13 cellular contexts compared by ENCODE assay signal in genomic region chr11:105937738-105938137, GRCh38.
DNase-seq lines count a peak whose midpoint lies in the region; ATAC-seq, FAIRE-seq and TF ChIP-seq lines count a peak whose summit lies in the region.
"Had no signal": no experiment of that assay in that cellular context is flagged by ENCODE, and none has a peak within 500 bp of the region (broad histone marks: within the 10 kb centered on the region; RNA-seq: fewer than 3 reads in every experiment).

No MANE protein-coding gene starts in this region.

- in situ Hi-C loops in HepG2 (cut with HindIII; ENCODE audit: extremely low pct_ligation_motif_present, low pct_unique_long_range_greater_than_20kb): no loop called here

- no peak for FAIRE-seq in HepG2 (lab: Jason Lieb, UNC)

- H3K27ac ChIP-seq in hepatocyte (no peak overlapping the region), HepG2 (ENCODE audit: extremely low read length, insufficient read depth, low read length) (no peak overlapping the region)
- H3K27ac ChIP-seq: Peyer's patch, spleen had no signal

- H3K9me2 ChIP-seq in hepatocyte (replicated peaks; ENCODE audit: insufficient read depth): no peaks in the 10 kb centered on the region

- TF ChIP-seq EP300 in HepG2 (IDR thresholded peaks at IDR 0.05; ENCODE audit: low read depth in 2 of 2, low read length in 2 of 2): no peak
- TF ChIP-seq EP300 in HepG2 (CRISPR knock-in tag; IDR thresholded peaks at IDR 0.05; ENCODE audit: borderline replicate concordance): no peak

- no peaks in the 10 kb centered on the region for H3K9me3 ChIP-seq in Caco-2
- no peaks in the 10 kb centered on the region for H3K9me3 ChIP-seq in hepatocyte (ENCODE audit: low read depth)
- H3K9me3 ChIP-seq in HepG2 (ENCODE audit: low read length): no peaks in the 10 kb centered on the region
- H3K9me3 ChIP-seq: Peyer's patch, spleen had no signal

- no peaks in the 10 kb centered on the region for H3K9me3 Mint-ChIP-seq in Caco-2 (ENCODE audit: unreplicated experiment)
- H3K9me3 Mint-ChIP-seq in WTC11: no peaks in the 10 kb centered on the region
- no peaks in the 10 kb centered on the region for H3K9me3 Mint-ChIP-seq in activated naive CD8-positive, alpha-beta T cell treated with anti-CD3 and anti-CD28 coated beads for 36 hours
- no peaks in the 10 kb centered on the region for H3K9me3 Mint-ChIP-seq in naive thymus-derived CD8-positive, alpha-beta T cell
- H3K9me3 Mint-ChIP-seq: activated B cell treated with CpG ODN at 0.5 μM for 24 hours had no signal

- H2AFZ ChIP-seq in hepatocyte: no peak overlapping the region
- no peak overlapping the region for H2AFZ ChIP-seq in HepG2 (ENCODE audit: low read length)

- POLR2A ChIA-PET in Caco-2 (lab: Charles Lee) (no interaction called here), WTC11 (lab: Charles Lee) (no interaction called here), HepG2 (lab: Yijun Ruan, JAX) (no interaction called here)
- POLR2A ChIA-PET in naive thymus-derived CD8-positive, alpha-beta T cell (lab: Charles Lee): no interaction called here

- H3K27ac Mint-ChIP-seq in Caco-2 (ENCODE audit: unreplicated experiment) (peak overlapping the region; percentile 62), WTC11 (peak overlapping the region; percentile 34; the same call in 1 of the 2 replicates)
- H3K27ac Mint-ChIP-seq in activated naive CD8-positive, alpha-beta T cell treated with anti-CD3 and anti-CD28 coated beads for 36 hours: no peak overlapping the region
- no peak overlapping the region for H3K27ac Mint-ChIP-seq in naive thymus-derived CD8-positive, alpha-beta T cell
- H3K27ac Mint-ChIP-seq: activated B cell treated with CpG ODN at 0.5 μM for 24 hours had no signal

- WGBS in hepatocyte (ENCODE audit: low lambda C conversion rate, missing lambda C conversion rate): 72% methylated on average over 2 of the region's 2 CpGs
- WGBS in HepG2 (ENCODE audit: low lambda C conversion rate): 21% methylated on average over 2 of the region's 2 CpGs

- H3K36me3 Mint-ChIP-seq in Caco-2 (ENCODE audit: insufficient read depth, unreplicated experiment) (no peaks in the 10 kb centered on the region), WTC11 (no peaks in the 10 kb centered on the region)
- H3K36me3 Mint-ChIP-seq in activated naive CD8-positive, alpha-beta T cell treated with anti-CD3 and anti-CD28 coated beads for 36 hours: no peaks in the 10 kb centered on the region
- H3K36me3 Mint-ChIP-seq in naive thymus-derived CD8-positive, alpha-beta T cell: no peaks in the 10 kb centered on the region

- peaks cover 12% of the 10 kb centered on the region for H3K4me1 ChIP-seq in Caco-2
- H3K4me1 ChIP-seq in hepatocyte (ENCODE audit: insufficient read depth): peaks cover 20% of the 10 kb centered on the region
- H3K4me1 ChIP-seq in HepG2 (ENCODE audit: insufficient read depth, low read length): no peaks in the 10 kb centered on the region
- H3K4me1 ChIP-seq: Peyer's patch, spleen had no signal

- no peaks in the 10 kb centered on the region for H3K79me2 ChIP-seq in hepatocyte
- H3K79me2 ChIP-seq in HepG2 (ENCODE audit: insufficient read depth, low read length): no peaks in the 10 kb centered on the region

- CTCF ChIA-PET in Caco-2 (lab: Charles Lee) (no interaction called here), WTC11 (lab: Charles Lee) (no interaction called here), HepG2 (lab: Yijun Ruan, JAX; ENCODE audit: low intra/inter-chr PET ratio, low total read pairs) (no interaction called here)

- TF ChIP-seq CTCF in Caco-2 (IDR thresholded peaks at IDR 0.05; ENCODE audit: insufficient read depth in 1 of 2, low read depth in 1 of 2, low read length in 1 of 2, severe bottlenecking in 1 of 2, unreplicated experiment in 1 of 2) (no peak), WTC11 (IDR thresholded peaks at IDR 0.05) (no peak), hepatocyte (IDR thresholded peaks at IDR 0.05; ENCODE audit: poor library complexity) (no peak), HepG2 (CRISPR knock-in tag; IDR thresholded peaks at IDR 0.05) (no peak)

- TF ChIP-seq POLR2A in HepG2 (IDR thresholded peaks at IDR 0.05; ENCODE audit: insufficient read depth in 1 of 2, low read depth in 2 of 2, low read length in 2 of 2): no peak

- BruUV-seq in Caco-2 (replicated peaks; lab: Mats Ljungman, UMichigan): no TSS peak
- BruUV-seq in HepG2 (replicated peaks; lab: Mats Ljungman, UMichigan): no TSS peak

- no peaks in the 10 kb centered on the region for H3K27me3 ChIP-seq in Caco-2 (replicated peaks; ENCODE audit: control insufficient read depth, insufficient read depth, low read length)
- H3K27me3 ChIP-seq in hepatocyte: no peaks in the 10 kb centered on the region
- no peaks in the 10 kb centered on the region for H3K27me3 ChIP-seq in HepG2 (ENCODE audit: control insufficient read depth in 1 of 2, insufficient read depth in 2 of 2, low read length in 2 of 2)
- H3K27me3 ChIP-seq: Peyer's patch, spleen had no signal

- ATAC-seq in HG02763 (IDR thresholded peaks at IDR 0.05; ENCODE audit: unreplicated experiment): peak; percentile 25
- peak; percentile 84 for ATAC-seq in WTC11
- no peak for ATAC-seq in HepG2
- no peak for ATAC-seq in naive thymus-derived CD8-positive, alpha-beta T cell

- H3K4me3 ChIP-seq in Caco-2 (ENCODE audit: low read depth, low read length) (no peak overlapping the region), hepatocyte (no peak overlapping the region), HepG2 (replicated peaks in 1 of 3; ENCODE audit: insufficient read depth in 1 of 3, low read depth in 2 of 3, low read length in 3 of 3) (no peak overlapping the region)
- H3K4me3 ChIP-seq: Peyer's patch, spleen had no signal

- H3K36me3 ChIP-seq in Caco-2 (ENCODE audit: control insufficient read depth, insufficient read depth, low read length) (no peaks in the 10 kb centered on the region), hepatocyte (replicated peaks; ENCODE audit: insufficient read depth, low read depth) (no peaks in the 10 kb centered on the region), HepG2 (replicated peaks in 1 of 2; ENCODE audit: control insufficient read depth in 1 of 2, insufficient read depth in 2 of 2, low read length in 2 of 2) (no peaks in the 10 kb centered on the region)
- H3K36me3 ChIP-seq: Peyer's patch, spleen had no signal

- no peaks in the 10 kb centered on the region for H3K4me1 Mint-ChIP-seq in Caco-2 (ENCODE audit: low read depth, unreplicated experiment)
- peaks cover 47% of the 10 kb centered on the region for H3K4me1 Mint-ChIP-seq in WTC11
- H3K4me1 Mint-ChIP-seq in activated naive CD8-positive, alpha-beta T cell treated with anti-CD3 and anti-CD28 coated beads for 36 hours: no peaks in the 10 kb centered on the region
- H3K4me1 Mint-ChIP-seq in naive thymus-derived CD8-positive, alpha-beta T cell: no peaks in the 10 kb centered on the region
- H3K4me1 Mint-ChIP-seq: activated B cell treated with CpG ODN at 0.5 μM for 24 hours had no signal

- H4K20me1 ChIP-seq in hepatocyte (ENCODE audit: insufficient read depth, poor library complexity, severe bottlenecking): no peaks in the 10 kb centered on the region
- no peaks in the 10 kb centered on the region for H4K20me1 ChIP-seq in HepG2 (ENCODE audit: insufficient read depth, low read length)

- H3K27me3 Mint-ChIP-seq in Caco-2 (ENCODE audit: insufficient read depth, unreplicated experiment): no peaks in the 10 kb centered on the region
- no peaks in the 10 kb centered on the region for H3K27me3 Mint-ChIP-seq in WTC11 (ENCODE audit: low read depth)
- no peaks in the 10 kb centered on the region for H3K27me3 Mint-ChIP-seq in activated naive CD8-positive, alpha-beta T cell treated with anti-CD3 and anti-CD28 coated beads for 36 hours
- H3K27me3 Mint-ChIP-seq in naive thymus-derived CD8-positive, alpha-beta T cell: no peaks in the 10 kb centered on the region
- H3K27me3 Mint-ChIP-seq: activated B cell treated with CpG ODN at 0.5 μM for 24 hours had no signal

- DNase-seq in Caco-2 (no peak), WTC11 (ENCODE audit: low spot score) (no peak), hepatocyte (ENCODE audit: low spot score) (peak; percentile 10), HepG2 (ENCODE audit: low spot score) (no peak), NCI-H1092 treated with DMSO at 0.1 percent for 48 hours (lab: John Stamatoyannopoulos, UW) (no peak)
- no peak for DNase-seq in activated naive CD8-positive, alpha-beta T cell treated with anti-CD3 and anti-CD28 coated beads for 36 hours
- no peak for DNase-seq in naive thymus-derived CD8-positive, alpha-beta T cell
- DNase-seq: activated B cell treated with CpG ODN at 0.5 μM for 24 hours, AML-193, NCI-H1930, Peyer's patch, spleen had no signal

- H3K4me3 Mint-ChIP-seq in Caco-2 (ENCODE audit: unreplicated experiment): no peak overlapping the region
- H3K4me3 Mint-ChIP-seq in WTC11: no peak overlapping the region
- no peak overlapping the region for H3K4me3 Mint-ChIP-seq in activated naive CD8-positive, alpha-beta T cell treated with anti-CD3 and anti-CD28 coated beads for 36 hours
- no peak overlapping the region for H3K4me3 Mint-ChIP-seq in naive thymus-derived CD8-positive, alpha-beta T cell
- H3K4me3 Mint-ChIP-seq: activated B cell treated with CpG ODN at 0.5 μM for 24 hours had no signal

- H3K4me2 ChIP-seq in hepatocyte (no peak overlapping the region), HepG2 (ENCODE audit: low read depth, low read length) (no peak overlapping the region)

- H3K9ac ChIP-seq in HepG2 (ENCODE audit: insufficient read depth, low read depth, low read length): no peak overlapping the region

- no peak for TF ChIP-seq RAD21 in HepG2 (CRISPR knock-in tag; IDR thresholded peaks at IDR 0.05)

- intact Hi-C loops in Caco-2 (cut with micrococcal nuclease; ENCODE audit: unreplicated experiment): no loop called here
- intact Hi-C loops in HepG2 (cut with micrococcal nuclease; ENCODE audit: unreplicated experiment): no loop called here

Comparison
In these comparisons a context has a peak if more than half of its experiments do, and no peak if none do; other contexts are left out.
1. H3K27ac Mint-ChIP-seq: peak in Caco-2 (single experiment) and WTC11 (single experiment); none in activated naive CD8-positive, alpha-beta T cell treated with anti-CD3 and anti-CD28 coated beads for 36 hours (single experiment) and naive thymus-derived CD8-positive, alpha-beta T cell (0 of 10).
2. ATAC-seq: peak in HG02763 (single experiment) and WTC11 (single experiment); none in HepG2 (single experiment) and naive thymus-derived CD8-positive, alpha-beta T cell (0 of 2).